Comparison of ENCODE assay signal across 13 cellular contexts in the genomic region with DNA sequence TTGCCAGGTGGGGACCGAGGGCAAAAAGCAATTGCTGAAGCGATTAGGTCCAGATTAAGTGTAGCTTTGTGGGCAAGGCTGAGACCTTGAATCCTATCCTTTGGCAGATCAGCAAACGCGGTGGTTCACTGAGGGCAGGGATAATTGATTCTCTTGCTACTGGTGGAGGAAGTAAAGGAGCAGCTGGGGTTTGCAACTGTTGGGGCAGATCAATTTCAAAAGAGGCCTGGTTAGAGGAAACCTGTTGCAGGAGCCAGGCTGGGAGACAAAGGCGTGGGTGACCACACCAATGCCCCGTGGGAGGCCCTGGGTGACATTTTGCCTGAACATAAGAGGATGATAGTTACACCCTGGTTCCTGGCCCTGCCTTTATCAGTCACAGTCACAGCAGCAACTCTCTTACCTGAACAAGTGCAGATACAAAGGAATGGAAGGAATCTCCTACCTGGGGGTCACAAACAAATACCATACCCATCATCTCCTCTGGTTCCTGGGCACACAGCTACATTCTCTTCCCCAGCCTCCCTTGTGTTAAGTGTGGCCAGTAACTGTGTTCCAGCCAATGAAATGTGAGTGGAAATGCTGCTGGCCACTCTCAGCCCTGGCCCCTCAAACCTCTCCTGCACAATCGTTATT. TPM values are rescaled to one million over a fixed set of nuclear protein-coding genes. Genes with fewer than 3 reads are reported as not detected.
DNase-seq lines count a peak whose midpoint lies in the region; TF ChIP-seq lines count a peak whose summit lies in the region.
"Had no signal": no experiment of that assay in that cellular context is flagged by ENCODE, and none has a peak within 500 bp of the region (broad histone marks: within the 10 kb centered on the region; RNA-seq: fewer than 3 reads in every experiment).

No MANE protein-coding gene starts in this region.

- H3K36me3 Mint-ChIP-seq in nephron progenitor cell (ENCODE audit: low read depth) = no peaks in the 10 kb centered on the region
- H3K36me3 Mint-ChIP-seq in Caco-2 (ENCODE audit: insufficient read depth, unreplicated experiment) = no peaks in the 10 kb centered on the region

- H3K4me1 Mint-ChIP-seq in nephron progenitor cell (peaks cover 74% of the 10 kb centered on the region), Caco-2 (ENCODE audit: low read depth, unreplicated experiment) (no peaks in the 10 kb centered on the region)

- H3K27me3 ChIP-seq in Caco-2 (replicated peaks; ENCODE audit: control insufficient read depth, insufficient read depth, low read length) = no peaks in the 10 kb centered on the region
- H3K27me3 ChIP-seq: esophagus muscularis mucosa, hepatocyte had no signal

- H3K36me3 ChIP-seq in Caco-2 (ENCODE audit: control insufficient read depth, insufficient read depth, low read length) = no peaks in the 10 kb centered on the region
- H3K36me3 ChIP-seq: esophagus muscularis mucosa had no signal

- CTCF ChIA-PET in Caco-2 (lab: Charles Lee) = no interaction called here

- POLR2A ChIA-PET in Caco-2 (lab: Charles Lee) = no interaction called here

- H3K9me3 Mint-ChIP-seq in nephron progenitor cell (peaks cover 3% of the 10 kb centered on the region), Caco-2 (ENCODE audit: unreplicated experiment) (no peaks in the 10 kb centered on the region)
- H3K9me3 Mint-ChIP-seq: activated CD8-positive, alpha-beta T cell treated with anti-CD3 and anti-CD28 coated beads for 36 hours had no signal

- H3K9me3 ChIP-seq in Caco-2 = no peaks in the 10 kb centered on the region
- H3K9me3 ChIP-seq: esophagus muscularis mucosa had no signal

- H3K4me1 ChIP-seq in Caco-2 = no peaks in the 10 kb centered on the region

- no TSS peak for BruUV-seq in Caco-2 (replicated peaks; lab: Mats Ljungman, UMichigan)

- H3K4me3 ChIP-seq in Caco-2 (ENCODE audit: low read depth, low read length) = no peak overlapping the region
- H3K4me3 ChIP-seq: esophagus muscularis mucosa, hepatocyte had no signal

- intact Hi-C loops in Caco-2 (cut with micrococcal nuclease; ENCODE audit: unreplicated experiment) = no loop called here

- H3K27ac Mint-ChIP-seq in nephron progenitor cell (peak overlapping the region; percentile 93), Caco-2 (ENCODE audit: unreplicated experiment) (no peak overlapping the region)
- H3K27ac Mint-ChIP-seq: activated CD8-positive, alpha-beta T cell treated with anti-CD3 and anti-CD28 coated beads for 36 hours had no signal

- H3K4me3 Mint-ChIP-seq in nephron progenitor cell (peak overlapping the region; percentile 31), Caco-2 (ENCODE audit: unreplicated experiment) (no peak overlapping the region)
- H3K4me3 Mint-ChIP-seq: activated CD8-positive, alpha-beta T cell treated with anti-CD3 and anti-CD28 coated beads for 36 hours had no signal

- H3K27me3 Mint-ChIP-seq in nephron progenitor cell (ENCODE audit: low read depth, poor library complexity) (peaks cover 4% of the 10 kb centered on the region), Caco-2 (ENCODE audit: insufficient read depth, unreplicated experiment) (no peaks in the 10 kb centered on the region)
- H3K27me3 Mint-ChIP-seq: activated CD8-positive, alpha-beta T cell treated with anti-CD3 and anti-CD28 coated beads for 36 hours had no signal

- TF ChIP-seq CTCF in nephron progenitor cell (IDR thresholded peaks at IDR 0.05) = no peak
- no peak for TF ChIP-seq CTCF in Caco-2 (IDR thresholded peaks at IDR 0.05; ENCODE audit: insufficient read depth in 1 of 2, low read depth in 1 of 2, low read length in 1 of 2, severe bottlenecking in 1 of 2, unreplicated experiment in 1 of 2)

- DNase-seq in ELF-1 (ENCODE audit: low read depth, low spot score) (peak; percentile 38), MV-4-11 (lab: John Stamatoyannopoulos, UW) (peak; percentile 35), UCSD-AML1 (lab: John Stamatoyannopoulos, UW; ENCODE audit: unreplicated experiment) (peak; percentile 18), nephron progenitor cell (no peak), NCI-H446 (lab: John Stamatoyannopoulos, UW) (no peak), Caco-2 (no peak)
- no peak for DNase-seq in activated effector memory CD4-positive, alpha-beta T cell treated with Interleukin-2 at 50 U/mL for 16 hours
- no peak for DNase-seq in activated CD4-positive, alpha-beta T cell treated with anti-CD3 and anti-CD28 coated beads for 1 hour
- DNase-seq: activated CD8-positive, alpha-beta T cell treated with anti-CD3 and anti-CD28 coated beads for 36 hours; left colon; NCI-H526 treated with DMSO at 0.1 percent for 48 hours had no signal

RNA-seq across cellular contexts. Expression of gene RASSF3, which starts 43.3 kb away (rescaled TPM):
- 22.6 and 25.7 TPM in 2 replicates for total RNA-seq in Caco-2 (2022)

Comparison
In these comparisons a context has a peak if more than half of its experiments do, and no peak if none do; other contexts are left out.
1. DNase-seq: peak in ELF-1 (single experiment), MV-4-11 (single experiment) and UCSD-AML1 (single experiment); none in nephron progenitor cell (single experiment), activated effector memory CD4-positive, alpha-beta T cell treated with Interleukin-2 at 50 U/mL for 16 hours (single experiment), NCI-H446 (0 of 2), Caco-2 (0 of 2) and activated CD4-positive, alpha-beta T cell treated with anti-CD3 and anti-CD28 coated beads for 1 hour (single experiment).